In the genomic region with DNA sequence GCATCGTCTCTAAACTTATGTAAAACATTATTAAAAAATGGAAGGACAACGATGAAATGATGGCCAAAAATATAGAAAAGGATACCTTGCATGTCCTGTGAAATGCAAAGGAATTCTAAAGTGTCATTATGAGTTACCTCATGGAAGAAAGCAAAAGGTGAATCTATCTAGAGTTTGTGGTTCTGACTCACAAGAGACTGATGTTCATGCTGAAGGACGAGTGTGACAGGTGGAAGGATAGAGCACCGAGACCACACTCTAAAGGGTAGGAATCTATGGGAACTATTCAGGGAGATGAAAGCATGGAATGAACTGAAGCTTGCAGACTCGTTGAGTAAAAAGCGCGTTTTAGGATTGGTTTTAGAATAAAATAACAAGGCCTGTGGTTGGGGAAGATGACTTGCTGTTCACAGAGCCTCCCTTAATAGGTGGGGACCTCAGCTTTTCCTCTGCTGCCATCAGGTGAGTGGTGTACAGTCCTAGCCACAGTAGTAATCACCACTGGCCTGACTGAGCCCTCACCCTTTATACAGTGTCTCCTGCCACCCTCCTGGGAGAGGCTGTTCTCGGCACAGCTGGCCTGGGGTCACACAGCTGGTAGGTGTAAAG, we compare ENCODE assay signal across 26 cellular contexts. TPM values are rescaled to one million over a fixed set of nuclear protein-coding genes. Genes with fewer than 3 reads are reported as not detected.
DNase-seq lines count a peak whose midpoint lies in the region; ATAC-seq, FAIRE-seq and TF ChIP-seq lines count a peak whose summit lies in the region.
"Had no signal": no experiment of that assay in that cellular context is flagged by ENCODE, and none has a peak within 500 bp of the region (broad histone marks: within the 10 kb centered on the region; RNA-seq: fewer than 3 reads in every experiment).

No MANE protein-coding gene starts in this region.

- H3K36me3 Mint-ChIP-seq in CD4-positive, alpha-beta memory T cell = peaks cover 9 to 37% of the 10 kb centered on the region in 2 donors

- no peak overlapping the region for H3K4me3 ChIP-seq in CD4-positive, alpha-beta memory T cell (ENCODE audit: low read length in 2 of 2)
- no peak overlapping the region for H3K4me3 ChIP-seq in K562
- H3K4me3 ChIP-seq in psoas muscle = no peak overlapping the region
- H3K4me3 ChIP-seq: adrenal gland, body of pancreas, dorsolateral prefrontal cortex, gastrocnemius medialis, lower lobe of right lung, Peyer's patch, upper lobe of right lung had no signal

- H2AFZ ChIP-seq in K562 (ENCODE audit: low read depth, low read length) = no peak overlapping the region

- CTCF ChIA-PET in CD4-positive, alpha-beta memory T cell (lab: Charles Lee; ENCODE audit: partially characterized antibody) = interaction anchor here (1.1 kb wide), 1 partner anchor 18 kb away, joined by 3 read pairs; no protein-coding TSS in a partner anchor
- CTCF ChIA-PET in K562 (lab: Yijun Ruan, JAX; ENCODE audit: low intra/inter-chr PET ratio) = no interaction called here

- H3K27ac Mint-ChIP-seq in CD4-positive, alpha-beta memory T cell = peak overlapping the region in 4 of 7 donors; percentile 43 to 75 (median 53)

- no peak overlapping the region for H3K9ac ChIP-seq in K562 (ENCODE audit: insufficient read depth in 1 of 2, low read depth in 2 of 2, low read length in 2 of 2)

- POLR2A ChIA-PET in CD4-positive, alpha-beta memory T cell (lab: Charles Lee; ENCODE audit: partially characterized antibody) = no interaction called here
- POLR2A ChIA-PET in K562 (lab: Yijun Ruan, JAX) = interaction anchor here (0.6 kb wide), 1 partner anchor 58 kb away, joined by 3 read pairs; no protein-coding TSS in a partner anchor

- peaks cover 68 to 97% (median 85%) of the 10 kb centered on the region in 4 donors for H3K4me1 Mint-ChIP-seq in CD4-positive, alpha-beta memory T cell

- no peak overlapping the region for H3K4me3 Mint-ChIP-seq in CD4-positive, alpha-beta memory T cell
- H3K4me3 Mint-ChIP-seq: activated CD4-positive, alpha-beta T cell treated with anti-CD3 and anti-CD28 coated beads for 36 hours had no signal

- no peak for TF ChIP-seq CTCF in K562 (IDR thresholded peaks at IDR 0.05 in 2 of 3, conservative IDR thresholded peaks at IDR 0.05 in 1 of 3; ENCODE audit: insufficient read depth in 2 of 3, low read depth in 1 of 3, low read length in 3 of 3)
- TF ChIP-seq CTCF in psoas muscle (IDR thresholded peaks at IDR 0.05) = no peak

- H3K79me2 ChIP-seq in K562 (ENCODE audit: control insufficient read depth, insufficient read depth, low read length) = peaks cover 98% of the 10 kb centered on the region

- H3K27me3 Mint-ChIP-seq in CD4-positive, alpha-beta memory T cell = no peaks in the 10 kb centered on the region
- H3K27me3 Mint-ChIP-seq: activated CD4-positive, alpha-beta T cell treated with anti-CD3 and anti-CD28 coated beads for 36 hours; naive thymus-derived CD8-positive, alpha-beta T cell had no signal

- no peaks in the 10 kb centered on the region for H3K27me3 ChIP-seq in CD4-positive, alpha-beta memory T cell (ENCODE audit: insufficient read depth, low read length)
- H3K27me3 ChIP-seq in K562 (ENCODE audit: control insufficient read depth in 2 of 2, insufficient read depth in 2 of 2, low read length in 2 of 2) = no peaks in the 10 kb centered on the region
- H3K27me3 ChIP-seq in psoas muscle (ENCODE audit: insufficient read depth in 3 of 3, low read length in 2 of 3) = no peaks in the 10 kb centered on the region
- H3K27me3 ChIP-seq: adrenal gland, body of pancreas, dorsolateral prefrontal cortex, gastrocnemius medialis, Peyer's patch, upper lobe of right lung had no signal

- H3K9me1 ChIP-seq in K562 (ENCODE audit: control insufficient read depth, insufficient read depth, low read length) = peaks cover 18% of the 10 kb centered on the region

- peaks cover 11% of the 10 kb centered on the region for H3K36me3 ChIP-seq in CD4-positive, alpha-beta memory T cell (ENCODE audit: insufficient read depth, low read length)
- H3K36me3 ChIP-seq in K562 (ENCODE audit: control insufficient read depth, insufficient read depth, low read length) (peaks cover 69% of the 10 kb centered on the region), psoas muscle (ENCODE audit: insufficient read depth in 1 of 2, low read depth in 1 of 2) (no peaks in the 10 kb centered on the region)
- H3K36me3 ChIP-seq: adrenal gland, gastrocnemius medialis, Peyer's patch, upper lobe of right lung had no signal

- no peak for TF ChIP-seq POLR2A in K562 (conservative IDR thresholded peaks at IDR 0.05)

- TF ChIP-seq EP300 in K562 (IDR thresholded peaks at IDR 0.05; ENCODE audit: low read length) = no peak

- H3K4me1 ChIP-seq in CD4-positive, alpha-beta memory T cell (ENCODE audit: insufficient read depth, low read length) = peaks cover 75% of the 10 kb centered on the region
- H3K4me1 ChIP-seq in K562 (replicated peaks in 1 of 2; ENCODE audit: control insufficient read depth in 2 of 2, insufficient read depth in 2 of 2, low read length in 2 of 2) = peaks cover 14 to 17% of the 10 kb centered on the region in 2 experiments; a peak in 4 of 5 replicates
- peaks cover 90% of the 10 kb centered on the region for H3K4me1 ChIP-seq in psoas muscle

- H3K27ac ChIP-seq in CD4-positive, alpha-beta memory T cell (ENCODE audit: low read depth, low read length) = no peak overlapping the region
- H3K27ac ChIP-seq in K562 (ENCODE audit: extremely low read depth, low read depth, low read length) = no peak overlapping the region
- no peak overlapping the region for H3K27ac ChIP-seq in psoas muscle
- H3K27ac ChIP-seq: adrenal gland, body of pancreas, C4-2B, dorsolateral prefrontal cortex, gastrocnemius medialis, lower lobe of right lung, Peyer's patch, upper lobe of right lung had no signal

- DNase-seq in CD4-positive, alpha-beta memory T cell = no peak
- peak; percentile 55 for DNase-seq in LHCN-M2 (ENCODE audit: low read depth)
- no peak for DNase-seq in K562 (ENCODE audit: extremely low read depth in 1 of 4, low spot score in 3 of 4)
- no peak for DNase-seq in psoas muscle
- DNase-seq in EL = no peak
- DNase-seq in AG20443 (ENCODE audit: low spot score) = no peak
- DNase-seq: activated CD4-positive, alpha-beta T cell treated with anti-CD3 and anti-CD28 coated beads for 36 hours; activated T-cell treated with anti-CD3 and anti-CD28 coated beads, Interleukin-2, amount 50 U/mL, for 1 hour; adrenal gland; body of pancreas; dorsolateral prefrontal cortex; gastrocnemius medialis; lower lobe of right lung; naive thymus-derived CD8-positive, alpha-beta T cell; NCI-H1048; nucleus accumbens; SHP77 treated with DMSO at 0.1 percent for 48 hours; stimulated activated CD4-positive, alpha-beta T cell treated with anti-CD3 and anti-CD28 coated beads, Interleukin-15, amount 100 ng/mL, for 24 hours; stimulated activated CD4-positive, alpha-beta T cell treated with anti-CD3 and anti-CD28 coated beads, Interleukin-4, amount 100 ng/mL, for 4 hours; upper lobe of right lung had no signal

- H4K20me1 ChIP-seq in K562 (replicated peaks; ENCODE audit: control insufficient read depth, insufficient read depth, low read length) = peaks cover 75% of the 10 kb centered on the region

- no peak for ATAC-seq in K562
- peak in 3 of 4 donors; percentile 37 to 84 (median 48) for ATAC-seq in psoas muscle
- ATAC-seq in GM19452 (IDR thresholded peaks at IDR 0.05; ENCODE audit: unreplicated experiment) = no peak
- ATAC-seq: activated CD4-positive, alpha-beta T cell treated with anti-CD3 and anti-CD28 coated beads for 36 hours; body of pancreas; gastrocnemius medialis; lower lobe of right lung; naive thymus-derived CD8-positive, alpha-beta T cell; upper lobe of right lung had no signal

- TF ChIP-seq RAD21 in K562 (CRISPR knock-in tag; conservative IDR thresholded peaks at IDR 0.05 in 1 of 2, IDR thresholded peaks at IDR 0.05 in 1 of 2) = no peak

- H3K9me3 Mint-ChIP-seq in CD4-positive, alpha-beta memory T cell = no peaks in the 10 kb centered on the region
- H3K9me3 Mint-ChIP-seq: naive thymus-derived CD8-positive, alpha-beta T cell had no signal

- no peaks in the 10 kb centered on the region for H3K9me3 ChIP-seq in CD4-positive, alpha-beta memory T cell (ENCODE audit: control insufficient read depth in 1 of 2, low read length in 2 of 2)
- H3K9me3 ChIP-seq in K562 (replicated peaks; ENCODE audit: control insufficient read depth, insufficient read depth, low read depth, low read length) (no peaks in the 10 kb centered on the region), psoas muscle (no peaks in the 10 kb centered on the region)
- H3K9me3 ChIP-seq: adrenal gland, body of pancreas, gastrocnemius medialis, lower lobe of right lung, Peyer's patch, upper lobe of right lung had no signal

- intact Hi-C loops in CD4-positive, alpha-beta memory T cell (cut with micrococcal nuclease) = no loop called here
- intact Hi-C loops in K562 (cut with micrococcal nuclease) = no loop called here
- intact Hi-C loops in psoas muscle (cut with DNase I) = no loop called here

- WGBS in K562 (ENCODE audit: insufficient coverage, low coverage, missing lambda C conversion rate) = 79% methylated on average over 8 of the region's 8 CpGs
- 69 to 75% (median 71%) methylated on average over 8 of the region's 8 CpGs for WGBS in psoas muscle, 3 donors

- no peak overlapping the region for H3K4me2 ChIP-seq in K562 (ENCODE audit: insufficient read depth, low read length)

- in situ Hi-C loops in K562 (cut with MboI) = no loop called here

- FAIRE-seq in K562 (lab: Jason Lieb, UNC) = peak; percentile 32
- FAIRE-seq: endothelial cell of umbilical vein, GM19239, H54 had no signal

- no TSS peak for BruUV-seq in K562 (replicated peaks; lab: Mats Ljungman, UMichigan)

RNA-seq across cellular contexts. Expression of gene TENT4A, which starts 11.2 kb away (rescaled TPM):
- total RNA-seq in CD4-positive, alpha-beta memory T cell = 10 to 100 TPM; 44.9 to 49.1 TPM
- polyA plus RNA-seq in CD4-positive, alpha-beta memory T cell = 1 to 10 TPM in 1 of 2 donors, under 1 TPM in 1; 0.55 to 1.8 TPM
- 13.2 and 14.6 TPM in 2 replicates for total RNA-seq in LHCN-M2 (2014; rRNA removed)
- polyA plus RNA-seq in LHCN-M2 (2012) = 10.7 TPM
- total RNA-seq in K562 (2011; cell fraction: chromatin; rRNA removed; ENCODE audit: low replicate concordance) = 144 and 165 TPM in 2 replicates
- 58.9 and 66.3 TPM in 2 replicates for total RNA-seq in K562 (2011; cell fraction: nucleolus; rRNA removed)
- total RNA-seq in K562 (2011; cell fraction: nucleoplasm; rRNA removed) = 88.6 and 115 TPM in 2 replicates
- total RNA-seq in K562 (2014; rRNA removed) = 10.9 and 16.5 TPM in 2 replicates
- 11.6 and 13.0 TPM in 2 replicates for total RNA-seq in K562 (2014; rRNA removed; fragmentation: Illumina TruSeq; extraction: Trizol)
- total RNA-seq in K562 (2015; rRNA removed; fragmentation: Illumina TruSeq; extraction: Trizol) = 14.9 and 17.7 TPM in 2 replicates
- total RNA-seq in K562 (2021) = 24.0 and 26.6 TPM in 2 replicates
- 7.4 and 8.2 TPM in 2 replicates for polyA plus RNA-seq in K562 (2011; rRNA removed)
- polyA plus RNA-seq in K562 (2011; cell fraction: cytosol; rRNA removed) = 4.4 and 5.5 TPM in 2 replicates
- 76.9 and 93.7 TPM in 2 replicates for polyA plus RNA-seq in K562 (2011; cell fraction: nucleus; rRNA removed)
- 14.4 and 14.7 TPM in 2 replicates for polyA plus RNA-seq in K562 (2012)
- polyA plus RNA-seq in K562 (2014; fragmentation: Illumina TruSeq; extraction: Trizol) = 25.7 and 27.3 TPM in 2 replicates
- 1 to 10 TPM; 1.3 to 1.6 TPM for polyA plus RNA-seq in K562 (2014; fragmentation: Nextera tagmentation; extraction: Ambion mirVana)
- polyA plus RNA-seq in K562 (2014; rRNA removed) = 18.8 and 20.3 TPM in 2 replicates
- polyA minus RNA-seq in K562 (2011; rRNA and poly(A)+ RNA removed) = 14.8 and 19.0 TPM in 2 replicates
- 7.3 and 8.5 TPM in 2 replicates for polyA minus RNA-seq in K562 (2011; cell fraction: cytosol; rRNA and poly(A)+ RNA removed)
- 41.6 and 56.6 TPM in 2 replicates for polyA minus RNA-seq in K562 (2011; cell fraction: nucleus; rRNA and poly(A)+ RNA removed)
- total RNA-seq in psoas muscle = 10 to 100 TPM in 3 of 4 donors, 1 to 10 TPM in 1; 8.7 to 19.2 (median 15.2) TPM
- polyA plus RNA-seq in psoas muscle = 10 to 100 TPM in 1 of 3 donors, 1 to 10 TPM in 2; 5.0 to 12.7 (median 8.0) TPM

Comparison
In these comparisons a context has a peak if more than half of its experiments do, and no peak if none do; other contexts are left out.
1. ATAC-seq: peak in psoas muscle (3 of 4); none in K562 (single experiment) and GM19452 (single experiment).